ENCODE assay signal across 8 cellular contexts in the genomic region with DNA sequence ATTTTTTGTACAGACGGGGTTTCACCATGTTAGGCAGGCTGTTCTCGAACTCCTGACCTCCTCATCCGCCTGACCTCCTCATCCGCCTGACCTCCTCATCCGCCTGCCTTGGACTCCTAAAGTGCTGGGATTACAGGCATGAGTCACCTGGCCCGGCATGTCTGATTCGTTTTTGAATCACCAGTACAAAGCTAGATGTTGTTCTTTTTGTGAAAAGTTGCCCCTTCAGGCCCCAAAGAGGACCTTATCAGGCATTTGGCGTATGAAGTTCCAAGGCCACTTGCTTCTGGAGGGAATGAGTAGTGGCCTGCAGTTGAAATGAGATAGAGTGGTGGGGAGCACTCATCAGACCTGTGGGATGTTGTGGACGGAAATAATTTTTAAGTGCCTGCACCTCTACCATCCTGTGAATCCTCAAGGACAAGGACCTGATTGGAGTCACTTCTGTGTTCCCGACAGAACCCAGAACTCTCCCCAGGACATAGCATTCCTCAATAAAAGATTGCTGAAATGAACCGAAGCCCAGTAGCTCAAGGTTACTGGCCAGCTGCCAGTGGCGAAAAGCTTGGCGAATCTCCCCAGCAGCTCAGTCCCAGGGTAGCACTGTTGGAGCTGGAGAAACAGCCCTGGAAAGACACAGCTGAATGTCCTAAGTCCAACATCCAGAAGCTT. TPM values are rescaled to one million over a fixed set of nuclear protein-coding genes. Genes with fewer than 3 reads are reported as not detected.
A peak's percentile ranks its signal among the peaks of the same experiment; 100 is the strongest.
DNase-seq lines count a peak whose midpoint lies in the region; ATAC-seq and TF ChIP-seq lines count a peak whose summit lies in the region.

No MANE protein-coding gene starts in this region.

- H3K36me3 ChIP-seq in ACC112 (ENCODE audit: insufficient read depth, low read length) = no peaks in the 10 kb centered on the region
- H3K36me3 ChIP-seq in SK-N-SH (replicated peaks in 1 of 2; ENCODE audit: control insufficient read depth in 1 of 2, insufficient read depth in 2 of 2, low read length in 1 of 2) = no peaks in the 10 kb centered on the region

- ATAC-seq in GM18867 (IDR thresholded peaks at IDR 0.05; ENCODE audit: unreplicated experiment) = no peak

- H3K27ac ChIP-seq in ACC112 (ENCODE audit: low read depth, low read length) (peak overlapping the region; percentile 62), SK-N-SH (ENCODE audit: low read depth in 2 of 2, low read length in 1 of 2) (no peak overlapping the region)

- POLR2A ChIA-PET in SK-N-SH (lab: Yijun Ruan, JAX) = no interaction called here

- TF ChIP-seq CTCF in SK-N-SH (IDR thresholded peaks at IDR 0.05) = no peak
- no peak for TF ChIP-seq CTCF in fibroblast of mammary gland (conservative IDR thresholded peaks at IDR 0.05; ENCODE audit: control insufficient read depth, insufficient read depth, low read depth, low read length)

- H3K79me2 ChIP-seq in ACC112 (ENCODE audit: control insufficient read depth, insufficient read depth, low read length, unreplicated experiment) (no peaks in the 10 kb centered on the region), SK-N-SH (ENCODE audit: insufficient read depth) (no peaks in the 10 kb centered on the region)

- H3K27me3 ChIP-seq in ACC112 (ENCODE audit: insufficient read depth, low read length) = no peaks in the 10 kb centered on the region
- H3K27me3 ChIP-seq in SK-N-SH (ENCODE audit: insufficient read depth) = no peaks in the 10 kb centered on the region

- H3F3A ChIP-seq in SK-N-SH (replicated peaks; ENCODE audit: insufficient read depth) = no peaks in the 10 kb centered on the region

- H3K4me2 ChIP-seq in SK-N-SH = no peak overlapping the region

- no peaks in the 10 kb centered on the region for H3K9me3 ChIP-seq in SK-N-SH

- no peak for TF ChIP-seq RAD21 in SK-N-SH (IDR thresholded peaks at IDR 0.05; ENCODE audit: low read length)

- H4K20me1 ChIP-seq in SK-N-SH (ENCODE audit: insufficient read depth) = no peaks in the 10 kb centered on the region

- DNase-seq in SK-N-SH = no peak
- peak; percentile 83 for DNase-seq in fibroblast of mammary gland (ENCODE audit: low read depth)
- peak; percentile 32 for DNase-seq in myocyte (ENCODE audit: low read depth)
- DNase-seq in SKM-1 (lab: John Stamatoyannopoulos, UW; ENCODE audit: unreplicated experiment) = no peak
- DNase-seq in NCI-H146 treated with DMSO at 0.1 percent for 48 hours (lab: John Stamatoyannopoulos, UW; ENCODE audit: unreplicated experiment) = no peak
- DNase-seq in NCI-H1092 treated with DMSO at 0.1 percent for 48 hours (lab: John Stamatoyannopoulos, UW) = no peak

- no peaks in the 10 kb centered on the region for H3K9me2 ChIP-seq in SK-N-SH

- CTCF ChIA-PET in SK-N-SH (lab: Yijun Ruan, JAX) = interaction anchor here (0.8 kb wide), 1 partner anchor 115 kb away, joined by 3 read pairs; no protein-coding TSS in a partner anchor

- TF ChIP-seq EP300 in SK-N-SH (IDR thresholded peaks at IDR 0.05; ENCODE audit: borderline replicate concordance in 1 of 2, low read depth in 1 of 2, low read length in 1 of 2) = no peak

- H3K4me1 ChIP-seq in ACC112 (ENCODE audit: control insufficient read depth, insufficient read depth, low read length, unreplicated experiment) (peaks cover 11% of the 10 kb centered on the region), SK-N-SH (ENCODE audit: control insufficient read depth in 1 of 2, insufficient read depth in 2 of 2, low read depth in 1 of 2, low read length in 1 of 2) (peaks cover 0 to 3% of the 10 kb centered on the region in 2 experiments; a peak in 1 of 4 replicates)

- H3K9ac ChIP-seq in SK-N-SH = no peak overlapping the region

- H2AFZ ChIP-seq in ACC112 (ENCODE audit: low read length, unreplicated experiment) (peak overlapping the region; percentile 27), SK-N-SH (ENCODE audit: low read depth) (no peak overlapping the region)

- 70% methylated on average over 13 of the region's 13 CpGs for WGBS in SK-N-SH (ENCODE audit: low lambda C conversion rate)

- H3K4me3 ChIP-seq in ACC112 (ENCODE audit: low read depth, low read length) = no peak overlapping the region
- no peak overlapping the region for H3K4me3 ChIP-seq in SK-N-SH (ENCODE audit: low read depth in 2 of 2, low read length in 1 of 2)
- no peak overlapping the region for H3K4me3 ChIP-seq in fibroblast of mammary gland (ENCODE audit: control insufficient read depth, low read depth, low read length)

TF ChIP-seq in SK-N-SH, 30 proteins besides CTCF, POLR2A, EP300 and RAD21:
- TF ChIP-seq, protein P1, sequence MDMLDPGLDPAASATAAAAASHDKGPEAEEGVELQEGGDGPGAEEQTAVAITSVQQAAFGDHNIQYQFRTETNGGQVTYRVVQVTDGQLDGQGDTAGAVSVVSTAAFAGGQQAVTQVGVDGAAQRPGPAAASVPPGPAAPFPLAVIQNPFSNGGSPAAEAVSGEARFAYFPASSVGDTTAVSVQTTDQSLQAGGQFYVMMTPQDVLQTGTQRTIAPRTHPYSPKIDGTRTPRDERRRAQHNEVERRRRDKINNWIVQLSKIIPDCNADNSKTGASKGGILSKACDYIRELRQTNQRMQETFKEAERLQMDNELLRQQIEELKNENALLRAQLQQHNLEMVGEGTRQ (IDR thresholded peaks at IDR 0.05; ENCODE audit: borderline replicate concordance, low read depth, low read length) = no peak
- TF ChIP-seq, protein P2, sequence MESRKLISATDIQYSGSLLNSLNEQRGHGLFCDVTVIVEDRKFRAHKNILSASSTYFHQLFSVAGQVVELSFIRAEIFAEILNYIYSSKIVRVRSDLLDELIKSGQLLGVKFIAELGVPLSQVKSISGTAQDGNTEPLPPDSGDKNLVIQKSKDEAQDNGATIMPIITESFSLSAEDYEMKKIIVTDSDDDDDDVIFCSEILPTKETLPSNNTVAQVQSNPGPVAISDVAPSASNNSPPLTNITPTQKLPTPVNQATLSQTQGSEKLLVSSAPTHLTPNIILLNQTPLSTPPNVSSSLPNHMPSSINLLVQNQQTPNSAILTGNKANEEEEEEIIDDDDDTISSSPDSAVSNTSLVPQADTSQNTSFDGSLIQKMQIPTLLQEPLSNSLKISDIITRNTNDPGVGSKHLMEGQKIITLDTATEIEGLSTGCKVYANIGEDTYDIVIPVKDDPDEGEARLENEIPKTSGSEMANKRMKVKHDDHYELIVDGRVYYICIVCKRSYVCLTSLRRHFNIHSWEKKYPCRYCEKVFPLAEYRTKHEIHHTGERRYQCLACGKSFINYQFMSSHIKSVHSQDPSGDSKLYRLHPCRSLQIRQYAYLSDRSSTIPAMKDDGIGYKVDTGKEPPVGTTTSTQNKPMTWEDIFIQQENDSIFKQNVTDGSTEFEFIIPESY (IDR thresholded peaks at IDR 0.05; ENCODE audit: borderline replicate concordance, low read depth) = no peak
- TF ChIP-seq JUND (IDR thresholded peaks at IDR 0.05) (no peak), FOSL2 (IDR thresholded peaks at IDR 0.05; ENCODE audit: borderline replicate concordance, low read depth) (peak; percentile 33), FOXJ3 (CRISPR knock-in tag; IDR thresholded peaks at IDR 0.05) (no peak), EZH2phosphoT487 (IDR thresholded peaks at IDR 0.05; ENCODE audit: borderline replicate concordance, low read depth) (no peak), POLR2AphosphoS5 (IDR thresholded peaks at IDR 0.05; ENCODE audit: low read depth, low read length) (no peak), TAF1 (IDR thresholded peaks at IDR 0.05; ENCODE audit: borderline replicate concordance, low read depth, low read length) (no peak), SIN3A (IDR thresholded peaks at IDR 0.05; ENCODE audit: borderline replicate concordance, low read depth, low read length) (no peak), NFIC (IDR thresholded peaks at IDR 0.05; ENCODE audit: borderline replicate concordance) (peak; percentile 29; the same call in 1 of the 2 replicates), FOXM1 (IDR thresholded peaks at IDR 0.05; ENCODE audit: low read depth) (no peak), NRF1 (IDR thresholded peaks at IDR 0.05; ENCODE audit: low read depth, low read length) (no peak), SMC3 (IDR thresholded peaks at IDR 0.05; ENCODE audit: low read depth, low read length) (no peak)
- TF ChIP-seq, protein P3, sequence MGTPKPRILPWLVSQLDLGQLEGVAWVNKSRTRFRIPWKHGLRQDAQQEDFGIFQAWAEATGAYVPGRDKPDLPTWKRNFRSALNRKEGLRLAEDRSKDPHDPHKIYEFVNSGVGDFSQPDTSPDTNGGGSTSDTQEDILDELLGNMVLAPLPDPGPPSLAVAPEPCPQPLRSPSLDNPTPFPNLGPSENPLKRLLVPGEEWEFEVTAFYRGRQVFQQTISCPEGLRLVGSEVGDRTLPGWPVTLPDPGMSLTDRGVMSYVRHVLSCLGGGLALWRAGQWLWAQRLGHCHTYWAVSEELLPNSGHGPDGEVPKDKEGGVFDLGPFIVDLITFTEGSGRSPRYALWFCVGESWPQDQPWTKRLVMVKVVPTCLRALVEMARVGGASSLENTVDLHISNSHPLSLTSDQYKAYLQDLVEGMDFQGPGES (IDR thresholded peaks at IDR 0.05; ENCODE audit: low read depth, low read length) = no peak

RNA-seq across cellular contexts. Expression of a gene that starts 50.1 kb away (rescaled TPM):
- polyA plus RNA-seq in SK-N-SH (2012; rRNA removed) = 881 and 1,097 TPM in 2 replicates
- 1,429 and 1,910 TPM in 2 replicates for polyA plus RNA-seq in SK-N-SH (2012; cell fraction: cytosol; rRNA removed)
- 183 and 252 TPM in 2 replicates for polyA plus RNA-seq in SK-N-SH (2012; cell fraction: nucleus; rRNA removed)
- 151 and 217 TPM in 2 replicates for total RNA-seq in myocyte
- polyA plus RNA-seq in myocyte (2012) = 246 TPM

Comparison
In these comparisons a context has a peak if more than half of its experiments do, and no peak if none do; other contexts are left out.
1. DNase-seq: peak in fibroblast of mammary gland (single experiment) and myocyte (single experiment); none in SK-N-SH (single experiment), SKM-1 (single experiment), NCI-H146 treated with DMSO at 0.1 percent for 48 hours (single experiment) and NCI-H1092 treated with DMSO at 0.1 percent for 48 hours (single experiment).